ENCODE assay signal across 32 cellular contexts in genomic region chr7:154424370-154424769, GRCh38.
DNase-seq lines count a peak whose midpoint lies in the region; ATAC-seq and TF ChIP-seq lines count a peak whose summit lies in the region.
"Had no signal": no experiment of that assay in that cellular context is flagged by ENCODE, and none has a peak within 500 bp of the region (broad histone marks: within the 10 kb centered on the region; RNA-seq: fewer than 3 reads in every experiment).

No MANE protein-coding gene starts in this region.

- intact Hi-C loops in esophagus muscularis mucosa (cut with DNase I) = no loop called here

- no peak overlapping the region for H3K4me2 ChIP-seq in hepatocyte
- H3K4me2 ChIP-seq: GM23338 had no signal

- DNase-seq in NCI-H748 (lab: John Stamatoyannopoulos, UW; ENCODE audit: unreplicated experiment) = peak; percentile 27
- DNase-seq in NCI-H748 treated with DMSO at 0.1 percent for 48 hours (lab: John Stamatoyannopoulos, UW) = no peak
- DNase-seq in NCI-H82 (lab: John Stamatoyannopoulos, UW) = peak; percentile 77
- no peak for DNase-seq in esophagus muscularis mucosa (ENCODE audit: extremely low spot score)
- no peak for DNase-seq in activated CD4-positive, CD25-positive, alpha-beta regulatory T cell (lab: John Stamatoyannopoulos, UW)
- no peak for DNase-seq in stimulated activated CD4-positive, alpha-beta T cell treated with anti-CD3 and anti-CD28 coated beads, Interleukin-4, amount 100 ng/mL, for 1 hour
- no peak for DNase-seq in hepatocyte (ENCODE audit: low spot score)
- DNase-seq: 8988T; activated CD4-positive, alpha-beta memory T cell treated with anti-CD3 and anti-CD28 coated beads, Interleukin-2, amount 10 ng/mL, durations not matched to agents 7 days and 5 days; activated CD4-positive, CD25-positive, alpha-beta regulatory T cell treated with anti-CD3 and anti-CD28 coated beads, Interleukin-2, amount 50 U/mL, for 72 hours; aorta; Calu3; cortex of kidney; endodermal cell; foreskin melanocyte; HFFc6; hippocampal formation; immature natural killer cell; KBM-7; MG63; NCI-H1436 treated with DMSO at 0.1 percent for 48 hours; NCI-H345; posterior cingulate gyrus; SHP77 treated with DMSO at 0.1 percent for 48 hours; sigmoid colon; stimulated activated naive B cell treated with anti-CD40 and anti-IgM and Interleukin-4, amounts not matched to agents 10 μg/mL and 1 μg/mL and 100 μg/mL, for 72 hours had no signal

- WGBS in esophagus muscularis mucosa = 36% methylated on average over 8 of the region's 8 CpGs
- 59% methylated on average over 8 of the region's 8 CpGs for WGBS in hepatocyte (ENCODE audit: low lambda C conversion rate, missing lambda C conversion rate)

- H3K9me3 ChIP-seq in esophagus muscularis mucosa = no peaks in the 10 kb centered on the region
- H3K9me3 ChIP-seq in hepatocyte (ENCODE audit: low read depth) = no peaks in the 10 kb centered on the region
- H3K9me3 ChIP-seq: MG63, sigmoid colon, suprapubic skin had no signal

- no peaks in the 10 kb centered on the region for H3K79me2 ChIP-seq in hepatocyte

- H3K36me3 ChIP-seq in esophagus muscularis mucosa (no peaks in the 10 kb centered on the region), hepatocyte (replicated peaks; ENCODE audit: insufficient read depth, low read depth) (no peaks in the 10 kb centered on the region)
- H3K36me3 ChIP-seq: cardiac muscle cell, MG63, sigmoid colon, suprapubic skin had no signal

- no peak for TF ChIP-seq POLR2A in esophagus muscularis mucosa (IDR thresholded peaks at IDR 0.05; ENCODE audit: low read depth)

- H3K27ac ChIP-seq in esophagus muscularis mucosa (replicated peaks in 1 of 4) (peak overlapping the region in 3 of 4 donors; percentile 16 to 43 (median 26)), hepatocyte (no peak overlapping the region)
- H3K27ac ChIP-seq: cardiac muscle cell, suprapubic skin had no signal

- no peaks in the 10 kb centered on the region for H3K9me2 ChIP-seq in hepatocyte (replicated peaks; ENCODE audit: insufficient read depth)

- no peak overlapping the region for H3K4me3 ChIP-seq in esophagus muscularis mucosa
- H3K4me3 ChIP-seq in hepatocyte = no peak overlapping the region
- H3K4me3 ChIP-seq: cardiac muscle cell, GM23338, MG63, sigmoid colon, suprapubic skin had no signal

- H3K4me1 ChIP-seq in esophagus muscularis mucosa (peaks cover 0 to 32% (median 26%) of the 10 kb centered on the region in 4 donors), hepatocyte (ENCODE audit: insufficient read depth) (no peaks in the 10 kb centered on the region)
- H3K4me1 ChIP-seq: suprapubic skin had no signal

- ATAC-seq in GM21526 (IDR thresholded peaks at IDR 0.05; ENCODE audit: low FRiP score, unreplicated experiment) = no peak
- ATAC-seq: esophagus mucosa; GM23338; left lobe of liver; stimulated activated naive B cell treated with anti-CD40 and anti-IgM and Interleukin-4, amounts not matched to agents 10 μg/mL and 1 μg/mL and 100 μg/mL, for 72 hours had no signal

- no peaks in the 10 kb centered on the region for H4K20me1 ChIP-seq in hepatocyte (ENCODE audit: insufficient read depth, poor library complexity, severe bottlenecking)

- TF ChIP-seq EP300 in esophagus muscularis mucosa (IDR thresholded peaks at IDR 0.05) = no peak

- no peak overlapping the region for H2AFZ ChIP-seq in hepatocyte
- H2AFZ ChIP-seq: GM23338 had no signal

- H3K27me3 ChIP-seq in esophagus muscularis mucosa (no peaks in the 10 kb centered on the region), hepatocyte (no peaks in the 10 kb centered on the region)
- H3K27me3 ChIP-seq: cardiac muscle cell, MG63, sigmoid colon, suprapubic skin had no signal

- TF ChIP-seq CTCF in esophagus muscularis mucosa (IDR thresholded peaks at IDR 0.05) (no peak), hepatocyte (IDR thresholded peaks at IDR 0.05; ENCODE audit: poor library complexity) (no peak)

Comparison
In these comparisons a context has a peak if more than half of its experiments do, and no peak if none do; other contexts are left out.
1. DNase-seq: peak in NCI-H748 (single experiment) and NCI-H82 (single experiment); none in NCI-H748 treated with DMSO at 0.1 percent for 48 hours (single experiment), esophagus muscularis mucosa (single experiment), activated CD4-positive, CD25-positive, alpha-beta regulatory T cell (0 of 4), stimulated activated CD4-positive, alpha-beta T cell treated with anti-CD3 and anti-CD28 coated beads, Interleukin-4, amount 100 ng/mL, for 1 hour (single experiment) and hepatocyte (single experiment).